ENCODE assay signal across 1 cellular context in genomic region chr17:32943647-32944191, GRCh38.
TF ChIP-seq lines count a peak whose summit lies in the region.

No MANE protein-coding gene starts in this region.

TF ChIP-seq in K562, 482 proteins besides CTCF, POLR2A, EP300 and RAD21 (continued from another document):
- TF ChIP-seq ZKSCAN1 (IDR thresholded peaks at IDR 0.05; ENCODE audit: low read depth, low read length) (no peak), CEBPG (CRISPR knock-in tag; IDR thresholded peaks at IDR 0.05) (no peak), CEBPG (tag; conservative IDR thresholded peaks at IDR 0.05 in 1 of 2, IDR thresholded peaks at IDR 0.05 in 1 of 2) (peak in 1 of 2 experiments; percentile 30; a peak in 1 of 4 replicates)
